ENCODE assay signal across 8 cellular contexts in genomic region chr15:41773332-41773728, GRCh38. TPM values are rescaled to one million over a fixed set of nuclear protein-coding genes. Genes with fewer than 3 reads are reported as not detected.
DNase-seq lines count a peak whose midpoint lies in the region; TF ChIP-seq lines count a peak whose summit lies in the region.

No MANE protein-coding gene starts in this region.

- no peak for DNase-seq in MG63
- no peak for DNase-seq in neuronal stem cell (ENCODE audit: low spot score)
- DNase-seq in NCI-H226 = no peak
- DNase-seq in OCI-M1 (lab: John Stamatoyannopoulos, UW) = no peak
- DNase-seq in dedifferentiated amniotic fluid mesenchymal stem cell (ENCODE audit: extremely low spot score) = no peak
- no peak for DNase-seq in Kasumi-1 (lab: John Stamatoyannopoulos, UW)

- H3K9me3 ChIP-seq in MG63 (no peaks in the 10 kb centered on the region; the same call in 1 of the 2 replicates), duodenal mucosa (ENCODE audit: control insufficient read depth in 1 of 2, low read length in 2 of 2) (no peaks in the 10 kb centered on the region), neuronal stem cell (replicated peaks in 1 of 2; ENCODE audit: control insufficient read depth in 2 of 2, insufficient read depth in 1 of 2, low read depth in 1 of 2, low read length in 2 of 2) (no peaks in the 10 kb centered on the region)

- no peak overlapping the region for H4K8ac ChIP-seq in neuronal stem cell (ENCODE audit: low read depth, low read length)

- H3K23ac ChIP-seq in neuronal stem cell (ENCODE audit: low read depth, low read length, poor library complexity) = no peak overlapping the region

- H2AK5ac ChIP-seq in neuronal stem cell (ENCODE audit: low read depth, low read length) = no peak overlapping the region

- H3K79me1 ChIP-seq in neuronal stem cell (ENCODE audit: low read depth, low read length) = no peaks in the 10 kb centered on the region

- no peak overlapping the region for H2BK12ac ChIP-seq in neuronal stem cell (ENCODE audit: low read length)

- H3K36me3 ChIP-seq in MG63 (no peaks in the 10 kb centered on the region), duodenal mucosa (ENCODE audit: control insufficient read depth in 1 of 2, insufficient read depth in 2 of 2, low read length in 2 of 2) (no peaks in the 10 kb centered on the region), neuronal stem cell (replicated peaks in 1 of 2; ENCODE audit: control insufficient read depth in 2 of 2, insufficient read depth in 2 of 2, low read length in 2 of 2) (peaks cover 0 to 27% of the 10 kb centered on the region in 2 donors)

- H2AFZ ChIP-seq in neuronal stem cell (ENCODE audit: low read length) = peak overlapping the region; percentile 96

- no peak overlapping the region for H3K18ac ChIP-seq in neuronal stem cell (ENCODE audit: low read length)

- H3K9ac ChIP-seq in duodenal mucosa (ENCODE audit: low read depth in 1 of 2, low read length in 2 of 2) (peak overlapping the region in 1 of 2 donors; percentile 77), neuronal stem cell (ENCODE audit: low read depth, low read length, poor library complexity) (no peak overlapping the region)

- H4K91ac ChIP-seq in neuronal stem cell (ENCODE audit: low read depth, low read length, poor library complexity) = no peak overlapping the region

- H3K27me3 ChIP-seq in MG63 = no peaks in the 10 kb centered on the region
- no peaks in the 10 kb centered on the region for H3K27me3 ChIP-seq in duodenal mucosa (ENCODE audit: control insufficient read depth in 1 of 2, insufficient read depth in 2 of 2, low read length in 2 of 2)
- no peaks in the 10 kb centered on the region for H3K27me3 ChIP-seq in neuronal stem cell (ENCODE audit: control insufficient read depth in 3 of 3, insufficient read depth in 3 of 3, low read depth in 1 of 3, low read length in 3 of 3)

- peak overlapping the region; percentile 89 for H3K4me3 ChIP-seq in MG63
- H3K4me3 ChIP-seq in duodenal mucosa (ENCODE audit: low read depth in 1 of 2, low read length in 2 of 2) = peak overlapping the region; percentile 92 to 94
- peak overlapping the region in 1 of 2 donors; percentile 76 for H3K4me3 ChIP-seq in neuronal stem cell (ENCODE audit: low read length in 2 of 2)

- H3K4ac ChIP-seq in neuronal stem cell (ENCODE audit: low read length) = no peak overlapping the region

- TF ChIP-seq CTCF in C4-2B (conservative IDR thresholded peaks at IDR 0.05) = no peak

- no peak overlapping the region for H2BK15ac ChIP-seq in neuronal stem cell (ENCODE audit: low read length)

- no peak overlapping the region for H2BK5ac ChIP-seq in neuronal stem cell (ENCODE audit: low read length)

- WGBS in neuronal stem cell (ENCODE audit: extremely low coverage in 2 of 2, insufficient read length in 2 of 2, insufficient replicate concordance in 1 of 2), 2 donors = no CpG with 5 or more reads among the region's 5 CpGs

- no peak overlapping the region for H3K14ac ChIP-seq in neuronal stem cell (ENCODE audit: low read length)

- H3K4me1 ChIP-seq in duodenal mucosa (ENCODE audit: control insufficient read depth in 1 of 2, insufficient read depth in 2 of 2, low read length in 2 of 2) (peaks cover 28 to 37% of the 10 kb centered on the region in 2 donors), neuronal stem cell (ENCODE audit: control insufficient read depth in 2 of 2, insufficient read depth in 1 of 2, low read depth in 1 of 2, low read length in 2 of 2) (peaks cover 6 to 12% of the 10 kb centered on the region in 2 donors)

- peak overlapping the region; percentile 77 for H3K4me2 ChIP-seq in neuronal stem cell (ENCODE audit: insufficient read depth, low read length, poor library complexity, severe bottlenecking)

- H3K27ac ChIP-seq in C4-2B = peak overlapping the region; percentile 70; the same call in 1 of the 2 replicates
- no peak overlapping the region for H3K27ac ChIP-seq in duodenal mucosa (ENCODE audit: low read depth, low read length)
- peak overlapping the region; percentile 98 for H3K27ac ChIP-seq in neuronal stem cell (replicated peaks; ENCODE audit: low read length)

- H2BK120ac ChIP-seq in neuronal stem cell (ENCODE audit: low read depth, low read length) = no peak overlapping the region

RNA-seq across cellular contexts. Expression of gene MAPKBP1, which starts 1.0 kb away (rescaled TPM):
- 2.5 and 2.9 TPM in 2 replicates for total RNA-seq in MG63 (2014; rRNA removed; shearing (Covaris generic); ENCODE audit: low replicate concordance)
- 9.3 TPM for polyA plus RNA-seq in neuronal stem cell (2013, experiment 1 of 2)
- 8.2 TPM for polyA plus RNA-seq in neuronal stem cell (2013, experiment 2 of 2)

RNA-seq across cellular contexts. Expression of gene JMJD7, which starts 54.6 kb away (rescaled TPM):
- total RNA-seq in MG63 (2014; rRNA removed; shearing (Covaris generic); ENCODE audit: low replicate concordance) = 7.6 TPM in 1 of 2 replicates, not detected in the other
- polyA plus RNA-seq in neuronal stem cell (2013, experiment 1 of 2) = 14.4 TPM
- 14.3 TPM for polyA plus RNA-seq in neuronal stem cell (2013, experiment 2 of 2)
